8 cellular contexts compared by ENCODE assay signal in genomic region chr16:9078467-9079429, GRCh38. TPM values are rescaled to one million over a fixed set of nuclear protein-coding genes. Genes with fewer than 3 reads are reported as not detected.
DNase-seq lines count a peak whose midpoint lies in the region; ATAC-seq, FAIRE-seq and TF ChIP-seq lines count a peak whose summit lies in the region.
"Not testable (repeated sequence)": the region's sequence is repeated elsewhere in the genome, so short reads cannot be mapped to it uniquely, and the experiment has no call there.

No MANE protein-coding gene starts in this region.

- H3K27me3 ChIP-seq in right cardiac atrium (ENCODE audit: control insufficient read depth, insufficient read depth), result not testable (repeated sequence)

- 56% methylated on average over 8 of the region's 8 CpGs for WGBS in right cardiac atrium

- ATAC-seq in GM19035 (IDR thresholded peaks at IDR 0.05; ENCODE audit: unreplicated experiment), result peak; percentile 55
- ATAC-seq in HG03175 (IDR thresholded peaks at IDR 0.05; ENCODE audit: unreplicated experiment), result peak; percentile 69
- ATAC-seq in right cardiac atrium, result peak; percentile 81 to 89

- FAIRE-seq in TTC549 (lab: Jason Lieb, UNC), result peak; percentile 85

- intact Hi-C loops in right cardiac atrium (cut with DNase I), result not testable (repeated sequence)

- H3K9me3 ChIP-seq in right cardiac atrium (ENCODE audit: control insufficient read depth, low read length), result not testable (repeated sequence)

- in situ Hi-C loops in astrocyte of the spinal cord (cut with HindIII; ENCODE audit: low sequenced_read_pairs), result not testable (repeated sequence)

- TF ChIP-seq CTCF in astrocyte of the spinal cord (IDR thresholded peaks at IDR 0.05; ENCODE audit: low read depth, low read length), result not testable (repeated sequence)

- not testable (repeated sequence) for H3K4me3 ChIP-seq in astrocyte of the spinal cord (ENCODE audit: low read depth, low read length); right cardiac atrium (ENCODE audit: low read length); skeletal muscle cell (ENCODE audit: low read depth, low read length)

- H3K4me1 ChIP-seq in right cardiac atrium (ENCODE audit: control insufficient read depth, insufficient read depth, low read length), result not testable (repeated sequence)

- DNase-seq in Ammon's horn (ENCODE audit: low spot score) (peak; percentile 53), NCI-H748 (lab: John Stamatoyannopoulos, UW; ENCODE audit: unreplicated experiment) (peak; percentile 45), astrocyte of the spinal cord (ENCODE audit: low read depth, low spot score) (peak; percentile 87), skeletal muscle cell (ENCODE audit: low read depth) (peak; percentile 61)
- DNase-seq in right cardiac atrium, result not testable (repeated sequence)

- H3K27ac ChIP-seq in right cardiac atrium (ENCODE audit: low read length), result not testable (repeated sequence)

RNA-seq across cellular contexts. Expression of gene HAPSTR1, which starts 12.7 kb away (rescaled TPM):
- 10 to 100 TPM; 39.7 to 50.9 (median 45.1) TPM for total RNA-seq in right cardiac atrium
- polyA plus RNA-seq in right cardiac atrium, result 14.4 TPM
